ENCODE assay signal across 2 cellular contexts in the genomic region with DNA sequence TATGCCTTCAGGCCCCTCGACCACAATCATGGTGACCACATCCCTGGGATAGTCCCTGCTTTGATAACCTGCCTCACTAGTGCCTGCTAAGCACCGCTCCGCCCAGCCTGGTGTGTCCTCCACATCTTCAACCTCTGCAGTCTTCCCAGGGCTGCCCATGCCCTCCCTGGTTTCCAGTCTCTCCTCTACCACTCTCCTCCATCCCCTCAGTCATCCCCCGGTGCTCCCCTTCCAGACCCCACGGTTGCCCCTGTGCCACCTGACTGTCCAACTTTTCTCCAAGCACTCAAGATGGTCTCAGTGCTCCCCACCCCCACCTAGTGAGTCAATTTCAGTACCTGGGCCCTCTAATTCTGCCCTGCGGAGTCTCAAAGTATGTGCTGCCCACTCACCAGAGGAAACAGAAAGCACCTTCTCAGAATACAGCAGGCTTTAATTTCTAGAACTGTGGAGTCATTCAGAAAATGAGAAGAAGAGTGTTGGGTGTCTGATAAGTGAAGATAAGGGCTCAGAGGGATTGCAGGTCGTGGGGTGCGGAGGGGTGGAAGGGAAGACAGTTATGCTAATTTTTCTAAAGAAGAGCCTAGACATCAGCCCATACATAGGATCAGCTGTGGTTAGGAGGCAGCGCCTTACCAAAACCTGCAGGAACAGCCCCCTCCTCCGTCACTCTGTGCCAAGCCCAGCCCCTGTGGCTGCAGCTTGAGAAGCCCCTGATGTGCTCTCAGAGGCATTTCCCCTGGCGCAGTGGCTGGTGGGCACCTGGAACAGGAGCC.
TF ChIP-seq lines count a peak whose summit lies in the region.

No MANE protein-coding gene starts in this region.

TF ChIP-seq in H1, 55 proteins besides CTCF, POLR2A, EP300 and RAD21 (continues in another document):
- TF ChIP-seq ATF2 (IDR thresholded peaks at IDR 0.05; ENCODE audit: low read length) = no peak
- TF ChIP-seq, protein P1, sequence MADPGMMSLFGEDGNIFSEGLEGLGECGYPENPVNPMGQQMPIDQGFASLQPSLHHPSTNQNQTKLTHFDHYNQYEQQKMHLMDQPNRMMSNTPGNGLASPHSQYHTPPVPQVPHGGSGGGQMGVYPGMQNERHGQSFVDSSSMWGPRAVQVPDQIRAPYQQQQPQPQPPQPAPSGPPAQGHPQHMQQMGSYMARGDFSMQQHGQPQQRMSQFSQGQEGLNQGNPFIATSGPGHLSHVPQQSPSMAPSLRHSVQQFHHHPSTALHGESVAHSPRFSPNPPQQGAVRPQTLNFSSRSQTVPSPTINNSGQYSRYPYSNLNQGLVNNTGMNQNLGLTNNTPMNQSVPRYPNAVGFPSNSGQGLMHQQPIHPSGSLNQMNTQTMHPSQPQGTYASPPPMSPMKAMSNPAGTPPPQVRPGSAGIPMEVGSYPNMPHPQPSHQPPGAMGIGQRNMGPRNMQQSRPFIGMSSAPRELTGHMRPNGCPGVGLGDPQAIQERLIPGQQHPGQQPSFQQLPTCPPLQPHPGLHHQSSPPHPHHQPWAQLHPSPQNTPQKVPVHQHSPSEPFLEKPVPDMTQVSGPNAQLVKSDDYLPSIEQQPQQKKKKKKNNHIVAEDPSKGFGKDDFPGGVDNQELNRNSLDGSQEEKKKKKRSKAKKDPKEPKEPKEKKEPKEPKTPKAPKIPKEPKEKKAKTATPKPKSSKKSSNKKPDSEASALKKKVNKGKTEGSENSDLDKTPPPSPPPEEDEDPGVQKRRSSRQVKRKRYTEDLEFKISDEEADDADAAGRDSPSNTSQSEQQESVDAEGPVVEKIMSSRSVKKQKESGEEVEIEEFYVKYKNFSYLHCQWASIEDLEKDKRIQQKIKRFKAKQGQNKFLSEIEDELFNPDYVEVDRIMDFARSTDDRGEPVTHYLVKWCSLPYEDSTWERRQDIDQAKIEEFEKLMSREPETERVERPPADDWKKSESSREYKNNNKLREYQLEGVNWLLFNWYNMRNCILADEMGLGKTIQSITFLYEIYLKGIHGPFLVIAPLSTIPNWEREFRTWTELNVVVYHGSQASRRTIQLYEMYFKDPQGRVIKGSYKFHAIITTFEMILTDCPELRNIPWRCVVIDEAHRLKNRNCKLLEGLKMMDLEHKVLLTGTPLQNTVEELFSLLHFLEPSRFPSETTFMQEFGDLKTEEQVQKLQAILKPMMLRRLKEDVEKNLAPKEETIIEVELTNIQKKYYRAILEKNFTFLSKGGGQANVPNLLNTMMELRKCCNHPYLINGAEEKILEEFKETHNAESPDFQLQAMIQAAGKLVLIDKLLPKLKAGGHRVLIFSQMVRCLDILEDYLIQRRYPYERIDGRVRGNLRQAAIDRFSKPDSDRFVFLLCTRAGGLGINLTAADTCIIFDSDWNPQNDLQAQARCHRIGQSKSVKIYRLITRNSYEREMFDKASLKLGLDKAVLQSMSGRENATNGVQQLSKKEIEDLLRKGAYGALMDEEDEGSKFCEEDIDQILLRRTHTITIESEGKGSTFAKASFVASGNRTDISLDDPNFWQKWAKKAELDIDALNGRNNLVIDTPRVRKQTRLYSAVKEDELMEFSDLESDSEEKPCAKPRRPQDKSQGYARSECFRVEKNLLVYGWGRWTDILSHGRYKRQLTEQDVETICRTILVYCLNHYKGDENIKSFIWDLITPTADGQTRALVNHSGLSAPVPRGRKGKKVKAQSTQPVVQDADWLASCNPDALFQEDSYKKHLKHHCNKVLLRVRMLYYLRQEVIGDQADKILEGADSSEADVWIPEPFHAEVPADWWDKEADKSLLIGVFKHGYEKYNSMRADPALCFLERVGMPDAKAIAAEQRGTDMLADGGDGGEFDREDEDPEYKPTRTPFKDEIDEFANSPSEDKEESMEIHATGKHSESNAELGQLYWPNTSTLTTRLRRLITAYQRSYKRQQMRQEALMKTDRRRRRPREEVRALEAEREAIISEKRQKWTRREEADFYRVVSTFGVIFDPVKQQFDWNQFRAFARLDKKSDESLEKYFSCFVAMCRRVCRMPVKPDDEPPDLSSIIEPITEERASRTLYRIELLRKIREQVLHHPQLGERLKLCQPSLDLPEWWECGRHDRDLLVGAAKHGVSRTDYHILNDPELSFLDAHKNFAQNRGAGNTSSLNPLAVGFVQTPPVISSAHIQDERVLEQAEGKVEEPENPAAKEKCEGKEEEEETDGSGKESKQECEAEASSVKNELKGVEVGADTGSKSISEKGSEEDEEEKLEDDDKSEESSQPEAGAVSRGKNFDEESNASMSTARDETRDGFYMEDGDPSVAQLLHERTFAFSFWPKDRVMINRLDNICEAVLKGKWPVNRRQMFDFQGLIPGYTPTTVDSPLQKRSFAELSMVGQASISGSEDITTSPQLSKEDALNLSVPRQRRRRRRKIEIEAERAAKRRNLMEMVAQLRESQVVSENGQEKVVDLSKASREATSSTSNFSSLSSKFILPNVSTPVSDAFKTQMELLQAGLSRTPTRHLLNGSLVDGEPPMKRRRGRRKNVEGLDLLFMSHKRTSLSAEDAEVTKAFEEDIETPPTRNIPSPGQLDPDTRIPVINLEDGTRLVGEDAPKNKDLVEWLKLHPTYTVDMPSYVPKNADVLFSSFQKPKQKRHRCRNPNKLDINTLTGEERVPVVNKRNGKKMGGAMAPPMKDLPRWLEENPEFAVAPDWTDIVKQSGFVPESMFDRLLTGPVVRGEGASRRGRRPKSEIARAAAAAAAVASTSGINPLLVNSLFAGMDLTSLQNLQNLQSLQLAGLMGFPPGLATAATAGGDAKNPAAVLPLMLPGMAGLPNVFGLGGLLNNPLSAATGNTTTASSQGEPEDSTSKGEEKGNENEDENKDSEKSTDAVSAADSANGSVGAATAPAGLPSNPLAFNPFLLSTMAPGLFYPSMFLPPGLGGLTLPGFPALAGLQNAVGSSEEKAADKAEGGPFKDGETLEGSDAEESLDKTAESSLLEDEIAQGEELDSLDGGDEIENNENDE (IDR thresholded peaks at IDR 0.05; ENCODE audit: insufficient replicate concordance, low read length) = no peak
- no peak for TF ChIP-seq RFX5 (IDR thresholded peaks at IDR 0.05; ENCODE audit: borderline replicate concordance, low read depth, low read length)
- TF ChIP-seq SIN3A (conservative IDR thresholded peaks at IDR 0.05 in 1 of 2, IDR thresholded peaks at IDR 0.05 in 1 of 2; ENCODE audit: low read depth in 1 of 2, low read length in 2 of 2) = no peak
- no peak for TF ChIP-seq EGR1 (IDR thresholded peaks at IDR 0.05; ENCODE audit: borderline replicate concordance, low read depth, low read length)
- no peak for TF ChIP-seq SRF (IDR thresholded peaks at IDR 0.05; ENCODE audit: low read depth, low read length)
- no peak for TF ChIP-seq POLR2AphosphoS5 (IDR thresholded peaks at IDR 0.05; ENCODE audit: low read depth, low read length)
- TF ChIP-seq SAP30 (IDR thresholded peaks at IDR 0.05; ENCODE audit: insufficient read depth, insufficient replicate concordance, low read length) = no peak
- no peak for TF ChIP-seq KDM4A (IDR thresholded peaks at IDR 0.05; ENCODE audit: low read depth, low read length, severe bottlenecking)
- TF ChIP-seq SIRT6 (IDR thresholded peaks at IDR 0.05; ENCODE audit: low read length) = no peak
- TF ChIP-seq BACH1 (IDR thresholded peaks at IDR 0.05; ENCODE audit: low read length) = no peak
- TF ChIP-seq GTF2F1 (IDR thresholded peaks at IDR 0.05; ENCODE audit: borderline replicate concordance, low read depth, low read length) = no peak
- TF ChIP-seq SP1 (IDR thresholded peaks at IDR 0.05; ENCODE audit: low read depth, low read length) = no peak

TF ChIP-seq in GM23338, 12 proteins besides CTCF, POLR2A, EP300 and RAD21:
- TF ChIP-seq ZNF114 (CRISPR knock-in tag; IDR thresholded peaks at IDR 0.05) (no peak), EZH2phosphoT487 (IDR thresholded peaks at IDR 0.05; ENCODE audit: unreplicated experiment) (no peak), ZNF331 (CRISPR knock-in tag; IDR thresholded peaks at IDR 0.05; ENCODE audit: low read depth) (no peak), STAT1 (IDR thresholded peaks at IDR 0.05; ENCODE audit: unreplicated experiment) (no peak), POLR2AphosphoS5 (IDR thresholded peaks at IDR 0.05; ENCODE audit: low read depth) (no peak), ETS1 (IDR thresholded peaks at IDR 0.05) (no peak), EZH2 (IDR thresholded peaks at IDR 0.05; ENCODE audit: low read depth, unreplicated experiment) (no peak), CREB1 (CRISPR knock-in tag; IDR thresholded peaks at IDR 0.05; ENCODE audit: low read depth) (no peak), ZNF462 (CRISPR knock-in tag; IDR thresholded peaks at IDR 0.05) (no peak), JUNB (IDR thresholded peaks at IDR 0.05; ENCODE audit: unreplicated experiment) (no peak), NANOG (IDR thresholded peaks at IDR 0.05; ENCODE audit: borderline replicate concordance) (no peak)
- TF ChIP-seq, protein P2, sequence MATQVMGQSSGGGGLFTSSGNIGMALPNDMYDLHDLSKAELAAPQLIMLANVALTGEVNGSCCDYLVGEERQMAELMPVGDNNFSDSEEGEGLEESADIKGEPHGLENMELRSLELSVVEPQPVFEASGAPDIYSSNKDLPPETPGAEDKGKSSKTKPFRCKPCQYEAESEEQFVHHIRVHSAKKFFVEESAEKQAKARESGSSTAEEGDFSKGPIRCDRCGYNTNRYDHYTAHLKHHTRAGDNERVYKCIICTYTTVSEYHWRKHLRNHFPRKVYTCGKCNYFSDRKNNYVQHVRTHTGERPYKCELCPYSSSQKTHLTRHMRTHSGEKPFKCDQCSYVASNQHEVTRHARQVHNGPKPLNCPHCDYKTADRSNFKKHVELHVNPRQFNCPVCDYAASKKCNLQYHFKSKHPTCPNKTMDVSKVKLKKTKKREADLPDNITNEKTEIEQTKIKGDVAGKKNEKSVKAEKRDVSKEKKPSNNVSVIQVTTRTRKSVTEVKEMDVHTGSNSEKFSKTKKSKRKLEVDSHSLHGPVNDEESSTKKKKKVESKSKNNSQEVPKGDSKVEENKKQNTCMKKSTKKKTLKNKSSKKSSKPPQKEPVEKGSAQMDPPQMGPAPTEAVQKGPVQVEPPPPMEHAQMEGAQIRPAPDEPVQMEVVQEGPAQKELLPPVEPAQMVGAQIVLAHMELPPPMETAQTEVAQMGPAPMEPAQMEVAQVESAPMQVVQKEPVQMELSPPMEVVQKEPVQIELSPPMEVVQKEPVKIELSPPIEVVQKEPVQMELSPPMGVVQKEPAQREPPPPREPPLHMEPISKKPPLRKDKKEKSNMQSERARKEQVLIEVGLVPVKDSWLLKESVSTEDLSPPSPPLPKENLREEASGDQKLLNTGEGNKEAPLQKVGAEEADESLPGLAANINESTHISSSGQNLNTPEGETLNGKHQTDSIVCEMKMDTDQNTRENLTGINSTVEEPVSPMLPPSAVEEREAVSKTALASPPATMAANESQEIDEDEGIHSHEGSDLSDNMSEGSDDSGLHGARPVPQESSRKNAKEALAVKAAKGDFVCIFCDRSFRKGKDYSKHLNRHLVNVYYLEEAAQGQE (IDR thresholded peaks at IDR 0.05; ENCODE audit: unreplicated experiment) = no peak
